In the genomic region with DNA sequence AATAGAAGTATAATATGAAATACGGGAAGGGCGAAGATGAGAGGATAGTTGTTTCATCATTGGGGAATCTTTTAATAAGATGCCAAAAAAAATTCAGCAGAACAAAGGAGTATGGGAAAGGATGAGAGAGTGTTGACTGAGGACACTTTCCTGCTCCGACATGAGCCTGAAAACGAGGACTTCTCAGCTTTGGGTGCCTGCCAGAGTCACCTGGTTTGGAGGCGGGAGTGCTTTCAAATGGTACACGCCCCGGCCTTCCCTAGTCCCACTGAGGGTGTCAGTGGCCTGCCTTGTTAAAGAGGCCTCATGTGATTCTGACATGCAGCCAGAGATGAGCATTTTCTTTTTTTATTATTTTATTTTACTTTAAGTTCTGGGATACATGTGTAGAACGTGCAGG, we compare ENCODE assay signal across 18 cellular contexts.
"Had no signal": no experiment of that assay in that cellular context is flagged by ENCODE, and none has a peak within 500 bp of the region (broad histone marks: within the 10 kb centered on the region; RNA-seq: fewer than 3 reads in every experiment).

No MANE protein-coding gene starts in this region.

- H3K9me3 ChIP-seq: lower lobe of right lung, psoas muscle, suprapubic skin, upper lobe of left lung had no signal

- H3K36me3 ChIP-seq: cardiac muscle cell, lower lobe of right lung, suprapubic skin, upper lobe of left lung, WERI-Rb-1 had no signal

- H3K4me1 ChIP-seq: lower lobe of right lung, psoas muscle, upper lobe of left lung had no signal

- H3K27me3 ChIP-seq: suprapubic skin, upper lobe of left lung had no signal

- DNase-seq: activated CD4-positive, alpha-beta memory T cell treated with anti-CD3 and anti-CD28 coated beads, Interleukin-2, amount 10 ng/mL, durations not matched to agents 7 days and 5 days; activated CD4-positive, alpha-beta T cell treated with anti-CD3 and anti-CD28 coated beads for 36 hours; activated CD8-positive, alpha-beta memory T cell treated with anti-CD3 and anti-CD28 coated beads, Interleukin-2, amount 50 U/mL, for 4 hours; activated T-cell treated with anti-CD3 and anti-CD28 coated beads, Interleukin-2, amount 50 U/mL, for 72 hours; effector CD4-positive, alpha-beta T cell; lower lobe of right lung; natural killer cell; occipital lobe; psoas muscle; stimulated activated CD4-positive, alpha-beta T cell treated with anti-CD3 and anti-CD28 coated beads, Interleukin-12 subunit alpha, Interleukin-12 subunit beta, amount 100 ng/mL, for 4 hours; stimulated activated naive CD4-positive, alpha-beta T cell; T-cell; T1000; WERI-Rb-1 had no signal

- H3K4me3 ChIP-seq: cardiac muscle cell, lower lobe of right lung, psoas muscle, suprapubic skin, upper lobe of left lung had no signal

- ATAC-seq: activated CD4-positive, alpha-beta T cell treated with anti-CD3 and anti-CD28 coated beads for 36 hours; activated T-cell treated with anti-CD3 and anti-CD28 coated beads, Interleukin-2, amount 50 U/mL, for 72 hours; lower lobe of right lung; natural killer cell; psoas muscle; T-cell had no signal

- H3K27ac ChIP-seq: cardiac muscle cell, coronary artery, lower lobe of right lung, psoas muscle, suprapubic skin, upper lobe of left lung, WERI-Rb-1 had no signal
